Comparison of ENCODE assay signal across 8 cellular contexts in the genomic region with DNA sequence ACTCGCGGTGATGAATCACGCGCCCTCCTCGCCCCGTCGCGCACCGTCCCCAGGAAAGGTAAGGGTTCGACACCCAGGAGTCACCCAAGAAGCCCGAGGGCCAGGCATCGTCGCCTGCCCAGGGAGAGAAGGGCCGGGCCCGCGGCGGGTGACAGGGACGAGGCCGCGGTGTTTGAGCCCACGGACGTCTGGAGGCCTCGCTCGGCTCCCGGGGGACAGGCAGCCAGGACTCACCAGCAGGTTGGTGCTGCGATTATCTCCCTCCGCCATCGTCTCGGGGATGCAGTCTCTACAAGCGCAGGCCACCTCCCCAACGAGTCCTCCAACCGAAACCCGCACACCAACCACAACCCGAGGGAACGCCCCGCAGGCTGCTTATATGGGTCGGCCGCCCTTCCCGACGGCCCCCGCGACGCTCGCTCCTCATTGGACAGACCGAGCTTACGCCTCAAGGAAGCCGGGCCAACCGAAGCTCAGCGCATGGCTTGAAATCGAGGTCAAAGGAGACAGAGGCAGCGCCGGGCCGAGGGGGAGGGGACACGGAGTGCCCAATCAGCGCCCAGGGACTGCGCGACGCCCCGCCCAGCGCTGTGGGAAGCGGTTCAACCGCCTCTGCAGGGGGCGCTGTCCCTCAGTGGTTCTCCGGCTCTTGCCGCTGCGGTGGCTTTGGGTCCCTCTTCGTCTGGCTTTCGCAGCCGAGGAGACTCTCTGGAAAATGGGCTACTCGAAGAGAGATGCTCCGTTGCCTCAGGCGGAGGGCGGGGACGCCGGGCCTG. TPM values are rescaled to one million over a fixed set of nuclear protein-coding genes. Genes with fewer than 3 reads are reported as not detected.
DNase-seq lines count a peak whose midpoint lies in the region; ATAC-seq and TF ChIP-seq lines count a peak whose summit lies in the region.

ARL6IP1 (minus strand) TSS at position 353 of the 776 bp plus-strand sequence; CDS start at position 270, 83 bp downstream.

- H3K4me3 ChIP-seq in Jurkat, Clone E6-1 (ENCODE audit: low read length): peak within 1 kb of the TSS; percentile 90
- H3K4me3 ChIP-seq in PC-9 (peak within 1 kb of the TSS; percentile 98), mucosa of stomach (ENCODE audit: low read length) (peak within 1 kb of the TSS; percentile 83)

- peak within 1 kb of the TSS; percentile 98 for H3K4me2 ChIP-seq in PC-9

- intact Hi-C loops in PC-9 (cut with micrococcal nuclease; ENCODE audit: unreplicated experiment): loop anchor here (1.0 to 5.0 kb wide), 7 partner anchors 11 to 721 kb away; partner anchors contain the start of genes CCP110, COQ7, GDE1 and RPS15A

- H3K27me3 ChIP-seq in PC-9 (ENCODE audit: insufficient read depth, low read depth) (no peaks in the 10 kb centered on the region), mucosa of stomach (ENCODE audit: control insufficient read depth, insufficient read depth, low read length) (no peaks in the 10 kb centered on the region)

- BruUV-seq in PC-9 (replicated peaks; lab: Mats Ljungman, UMichigan): no TSS peak

- peak within 1 kb of the TSS; percentile 85 for H3K27ac ChIP-seq in PC-9

- H3K36me3 ChIP-seq in PC-9 (ENCODE audit: low read depth): peaks cover 16% of the 10 kb centered on the region
- H3K36me3 ChIP-seq in mucosa of stomach (ENCODE audit: control insufficient read depth, insufficient read depth, low read length): no peaks in the 10 kb centered on the region

- peak within 1 kb of the TSS; percentile 97 for H3K27ac Mint-ChIP-seq in activated T-cell treated with anti-CD3 and anti-CD28 coated beads, Interleukin-2, amount 50 U/mL, for 24 hours

- H3K4me1 ChIP-seq in PC-9 (replicated peaks; ENCODE audit: insufficient read depth) (peaks cover 48% of the 10 kb centered on the region), mucosa of stomach (ENCODE audit: control insufficient read depth, insufficient read depth, low read length) (peaks cover 16% of the 10 kb centered on the region)

- H3F3A ChIP-seq in PC-9 (ENCODE audit: insufficient read depth, low read depth): peaks cover 40% of the 10 kb centered on the region

- H3K4me3 Mint-ChIP-seq in activated T-cell treated with anti-CD3 and anti-CD28 coated beads, Interleukin-2, amount 50 U/mL, for 24 hours: peak within 1 kb of the TSS; percentile 95

- no peaks in the 10 kb centered on the region for H3K9me3 Mint-ChIP-seq in activated T-cell treated with anti-CD3 and anti-CD28 coated beads, Interleukin-2, amount 50 U/mL, for 24 hours

- H3K9me2 ChIP-seq in PC-9 (ENCODE audit: insufficient read depth): no peaks in the 10 kb centered on the region

- POLR2A ChIA-PET in PC-9 (lab: Charles Lee; ENCODE audit: unreplicated experiment): interaction anchor here (0.5 to 1.3 kb wide), 13 partner anchors 10 to 754 kb away, joined by 3 to 25 read pairs (median 5); partner anchors contain the start of genes RPS15A and VPS35L

- H3K9ac ChIP-seq in mucosa of stomach (ENCODE audit: low read length): peak within 1 kb of the TSS; percentile 96

- TF ChIP-seq POLR2A in erythroblast (IDR thresholded peaks at IDR 0.05; ENCODE audit: low read length): peak; percentile 100

- peaks cover 31% of the 10 kb centered on the region for H4K20me1 ChIP-seq in PC-9 (ENCODE audit: insufficient read depth)

- H3K27me3 Mint-ChIP-seq in activated T-cell treated with anti-CD3 and anti-CD28 coated beads, Interleukin-2, amount 50 U/mL, for 24 hours: no peaks in the 10 kb centered on the region

- peaks cover 82% of the 10 kb centered on the region for H3K36me3 Mint-ChIP-seq in activated T-cell treated with anti-CD3 and anti-CD28 coated beads, Interleukin-2, amount 50 U/mL, for 24 hours (ENCODE audit: low read depth)

- peak; percentile 91 for TF ChIP-seq CTCF in PC-9 (conservative IDR thresholded peaks at IDR 0.05)

- H2AFZ ChIP-seq in PC-9: peak within 1 kb of the TSS; percentile 81

- peak; percentile 92 for ATAC-seq in GM21576 (IDR thresholded peaks at IDR 0.05; ENCODE audit: unreplicated experiment)

- H3K79me2 ChIP-seq in PC-9 (ENCODE audit: low read depth): peaks cover 49% of the 10 kb centered on the region

- DNase-seq in DMS153 treated with DMSO at 0.1 percent for 48 hours (lab: John Stamatoyannopoulos, UW; ENCODE audit: unreplicated experiment) (peak; percentile 98), PC-9 (peak; percentile 98 to 99), erythroblast (lab: John Stamatoyannopoulos, UW) (peak; percentile 100)
- peak; percentile 99 for DNase-seq in Jurkat, Clone E6-1 (ENCODE audit: low read depth, low spot score)
- peak; percentile 98 for DNase-seq in activated T-cell treated with anti-CD3 and anti-CD28 coated beads, Interleukin-2, amount 50 U/mL, for 24 hours
- peak; percentile 96 for DNase-seq in stimulated activated CD8-positive, alpha-beta memory T cell treated with anti-CD3 and anti-CD28 coated beads, Interleukin-7, amount 100 ng/mL, for 24 hours (ENCODE audit: low read depth)

- H3K9me3 ChIP-seq in PC-9 (ENCODE audit: insufficient read depth, low read depth) (no peaks in the 10 kb centered on the region), mucosa of stomach (ENCODE audit: control insufficient read depth, low read length) (no peaks in the 10 kb centered on the region)

- peaks cover 69% of the 10 kb centered on the region for H3K4me1 Mint-ChIP-seq in activated T-cell treated with anti-CD3 and anti-CD28 coated beads, Interleukin-2, amount 50 U/mL, for 24 hours (ENCODE audit: low read depth)

- CTCF ChIA-PET in PC-9 (lab: Charles Lee): interaction anchor here (0.5 to 1.4 kb wide), 7 partner anchors 9 to 575 kb away, joined by 3 to 10 read pairs (median 5); partner anchors contain the start of genes RPS15A and TMC7

RNA-seq across cellular contexts. Expression of gene ARL6IP1, which starts in this region (rescaled TPM):
- 323 TPM for polyA plus RNA-seq in Jurkat, Clone E6-1 (2012; ENCODE audit: insufficient read depth, insufficient read length)
- total RNA-seq in PC-9 (2021): 294 and 338 TPM in 2 replicates

Comparison
In these comparisons a context has a peak if more than half of its experiments do, and no peak if none do; other contexts are left out.
1. Peak in every context shown above with its lines: DNase-seq, ATAC-seq, H3K4me3 ChIP-seq and H3K27ac ChIP-seq.